Comparison of ENCODE assay signal across 8 cellular contexts in genomic region chr6:125100018-125100652, GRCh38. TPM values are rescaled to one million over a fixed set of nuclear protein-coding genes. Genes with fewer than 3 reads are reported as not detected.
DNase-seq lines count a peak whose midpoint lies in the region; ATAC-seq and TF ChIP-seq lines count a peak whose summit lies in the region.

No MANE protein-coding gene starts in this region.

- H3K9me3 ChIP-seq in CD4-positive, alpha-beta T cell (ENCODE audit: control insufficient read depth, low read length): no peaks in the 10 kb centered on the region
- no peaks in the 10 kb centered on the region for H3K9me3 ChIP-seq in SJCRH30 (replicated peaks)
- H3K9me3 ChIP-seq in ovary: no peaks in the 10 kb centered on the region

- no peaks in the 10 kb centered on the region for H3K9me3 Mint-ChIP-seq in CD4-positive, alpha-beta T cell

- no peaks in the 10 kb centered on the region for H3K36me3 Mint-ChIP-seq in CD4-positive, alpha-beta T cell (ENCODE audit: low read depth)

- H3K4me3 ChIP-seq in SJCRH30: peak overlapping the region; percentile 62
- H3K4me3 ChIP-seq in fibroblast of mammary gland (ENCODE audit: control insufficient read depth, low read depth, low read length): peak overlapping the region; percentile 56
- H3K4me3 ChIP-seq in ovary: peak overlapping the region; percentile 50

- H3K4me1 Mint-ChIP-seq in CD4-positive, alpha-beta T cell (ENCODE audit: low read depth): peaks cover 31% of the 10 kb centered on the region

- TF ChIP-seq POLR2A in ovary (IDR thresholded peaks at IDR 0.05): no peak
- no peak for TF ChIP-seq POLR2A in erythroblast (IDR thresholded peaks at IDR 0.05; ENCODE audit: low read length)

- H3K4me1 ChIP-seq in SJCRH30 (peaks cover 10% of the 10 kb centered on the region), ovary (ENCODE audit: insufficient read depth) (peaks cover 2% of the 10 kb centered on the region)

- CTCF ChIA-PET in CD4-positive, alpha-beta T cell (lab: Charles Lee): no interaction called here

- H3K36me3 ChIP-seq in SJCRH30 (no peaks in the 10 kb centered on the region), ovary (no peaks in the 10 kb centered on the region)

- no peak for DNase-seq in CD4-positive, alpha-beta T cell
- DNase-seq in SJCRH30 (no peak), fibroblast of mammary gland (ENCODE audit: low read depth) (no peak), ovary (no peak), erythroblast (lab: John Stamatoyannopoulos, UW) (no peak), posterior vena cava (ENCODE audit: low spot score) (no peak), RPMI8226 (no peak)

- TF ChIP-seq EP300 in ovary (IDR thresholded peaks at IDR 0.05): no peak

- H3K27ac Mint-ChIP-seq in CD4-positive, alpha-beta T cell: no peak overlapping the region

- no peak for TF ChIP-seq CTCF in CD4-positive, alpha-beta T cell (IDR thresholded peaks at IDR 0.05)
- no peak for TF ChIP-seq CTCF in fibroblast of mammary gland (conservative IDR thresholded peaks at IDR 0.05; ENCODE audit: control insufficient read depth, insufficient read depth, low read depth, low read length)
- no peak for TF ChIP-seq CTCF in ovary (IDR thresholded peaks at IDR 0.05)

- peaks cover 23% of the 10 kb centered on the region for H3K27me3 Mint-ChIP-seq in CD4-positive, alpha-beta T cell

- intact Hi-C loops in CD4-positive, alpha-beta T cell (cut with DNase I, micrococcal nuclease): no loop called here
- intact Hi-C loops in ovary (cut with DNase I): no loop called here
- intact Hi-C loops in posterior vena cava (cut with DNase I): no loop called here

- ATAC-seq in CD4-positive, alpha-beta T cell (ENCODE audit: poor library complexity): no peak
- no peak for ATAC-seq in GM18517 (IDR thresholded peaks at IDR 0.05; ENCODE audit: unreplicated experiment)

- peaks cover 6% of the 10 kb centered on the region for H3K27me3 ChIP-seq in CD4-positive, alpha-beta T cell (ENCODE audit: control insufficient read depth, insufficient read depth, low read length)
- H3K27me3 ChIP-seq in SJCRH30 (no peaks in the 10 kb centered on the region), ovary (no peaks in the 10 kb centered on the region)

- H3K4me3 Mint-ChIP-seq in CD4-positive, alpha-beta T cell: peak overlapping the region; percentile 81

- 92 to 93% (median 93%) methylated on average over 10 of the region's 10 CpGs for WGBS in ovary, 3 donors

- no peak overlapping the region for H3K27ac ChIP-seq in CD4-positive, alpha-beta T cell (ENCODE audit: low read depth, low read length)
- H3K27ac ChIP-seq in SJCRH30: no peak overlapping the region
- H3K27ac ChIP-seq in ovary: no peak overlapping the region

- POLR2A ChIA-PET in CD4-positive, alpha-beta T cell (lab: Charles Lee): no interaction called here

RNA-seq across cellular contexts. Expression of gene TPD52L1, which starts 53.4 kb away (rescaled TPM):
- not detected for total RNA-seq in CD4-positive, alpha-beta T cell
- total RNA-seq in SJCRH30 (2014; rRNA removed; shearing (Covaris generic)): 0.05 TPM in 1 of 2 replicates, not detected in the other
- total RNA-seq in ovary (100 to 1,000 TPM in 1 of 7 donors, 10 to 100 TPM in 6; 14.4 to 154 (median 31.6) TPM), posterior vena cava (10 to 100 TPM; 41.4 to 51.7 TPM)
- polyA plus RNA-seq in ovary: 10 to 100 TPM; 18.8 to 27.4 TPM

Comparison
In these comparisons a context has a peak if more than half of its experiments do, and no peak if none do; other contexts are left out.
1. RNA of gene TPD52L1, which starts 53.4 kb away (total RNA-seq): 41.4 to 51.7 TPM in posterior vena cava and 14.4 to 154 TPM in ovary; not detected in CD4-positive, alpha-beta T cell and 0.05 TPM in SJCRH30; every median in the first group is over 10 times any median in the second.
2. Peak in every context shown above with its lines, with median percentiles within 50 percentile points of each other: H3K4me3 ChIP-seq.